17 cellular contexts compared by ENCODE assay signal in the genomic region with DNA sequence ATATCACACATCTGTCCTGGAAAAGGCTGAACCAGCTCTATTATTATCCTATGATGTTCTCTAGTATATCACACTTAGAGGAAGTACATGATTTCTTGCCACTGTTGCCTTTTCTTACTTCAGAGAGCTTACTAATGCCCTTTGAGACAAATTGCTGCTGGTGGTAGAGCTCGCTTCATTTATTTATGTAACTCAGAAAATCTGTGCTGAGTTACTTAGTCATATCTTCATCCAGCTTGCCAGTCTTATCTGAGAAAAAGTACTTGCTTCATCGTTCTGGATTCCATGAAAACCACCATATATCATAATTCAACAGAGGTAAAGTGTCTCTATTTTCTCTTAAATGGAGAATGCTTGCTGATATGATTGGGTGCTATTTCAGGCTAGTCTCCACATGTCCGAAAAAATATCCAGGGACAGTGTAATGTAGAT. TPM values are rescaled to one million over a fixed set of nuclear protein-coding genes. Genes with fewer than 3 reads are reported as not detected.
DNase-seq lines count a peak whose midpoint lies in the region; ATAC-seq and TF ChIP-seq lines count a peak whose summit lies in the region.
"Had no signal": no experiment of that assay in that cellular context is flagged by ENCODE, and none has a peak within 500 bp of the region (broad histone marks: within the 10 kb centered on the region; RNA-seq: fewer than 3 reads in every experiment).

No MANE protein-coding gene starts in this region.

- no peak overlapping the region for H3K27ac ChIP-seq in GM23248
- H3K27ac ChIP-seq in mammary epithelial cell (ENCODE audit: insufficient read depth, low read depth, low read length): no peak overlapping the region
- H3K27ac ChIP-seq: gastroesophageal sphincter, sigmoid colon had no signal

- H4K20me1 ChIP-seq in GM23248 (ENCODE audit: insufficient read depth) (no peaks in the 10 kb centered on the region), mammary epithelial cell (ENCODE audit: insufficient read depth, low read length) (no peaks in the 10 kb centered on the region)

- no peaks in the 10 kb centered on the region for H3K9me3 ChIP-seq in GM23248 (ENCODE audit: low read depth)
- no peaks in the 10 kb centered on the region for H3K9me3 ChIP-seq in mammary epithelial cell (replicated peaks; ENCODE audit: insufficient read depth, low read length)
- H3K9me3 ChIP-seq: gastroesophageal sphincter, sigmoid colon had no signal

- 0 out of 2 replicates have a peak, but pooled peaks cover 13% of the 10 kb centered on the region for H3F3A ChIP-seq in GM23248 (ENCODE audit: insufficient read depth)

- dilution Hi-C loops in mammary epithelial cell (cut with HindIII; ENCODE audit: low sequenced_read_pairs): no loop called here

- H3K4me3 ChIP-seq in GM23248 (no peak overlapping the region), mammary epithelial cell (replicated peaks in 1 of 3; ENCODE audit: insufficient read depth in 1 of 3, low read depth in 2 of 3, low read length in 3 of 3) (no peak overlapping the region), foreskin fibroblast (ENCODE audit: low read depth in 1 of 2, low read length in 2 of 2) (no peak overlapping the region)
- H3K4me3 ChIP-seq: gastroesophageal sphincter, sigmoid colon had no signal

- TF ChIP-seq CTCF in mammary epithelial cell (conservative IDR thresholded peaks at IDR 0.05 in 1 of 2, IDR thresholded peaks at IDR 0.05 in 1 of 2; ENCODE audit: extremely low read depth in 1 of 2, insufficient read depth in 1 of 2, low read depth in 1 of 2, low read length in 2 of 2) (no peak), foreskin fibroblast (IDR thresholded peaks at IDR 0.05; ENCODE audit: low read depth, low read length) (no peak)

- no TSS peak for BruUV-seq in mammary epithelial cell (replicated peaks; lab: Mats Ljungman, UMichigan)

- H3K4me2 ChIP-seq in GM23248 (ENCODE audit: unreplicated experiment): no peak overlapping the region
- H3K4me2 ChIP-seq in mammary epithelial cell (ENCODE audit: insufficient read depth, low read depth, low read length): peak overlapping the region; percentile 33

- H3K27me3 ChIP-seq in GM23248 (replicated peaks; ENCODE audit: insufficient read depth) (no peaks in the 10 kb centered on the region), mammary epithelial cell (ENCODE audit: insufficient read depth, low read length) (no peaks in the 10 kb centered on the region)
- H3K27me3 ChIP-seq: gastroesophageal sphincter, sigmoid colon had no signal

- intact Hi-C loops in mammary epithelial cell (cut with micrococcal nuclease): no loop called here

- CTCF ChIA-PET in mammary epithelial cell (lab: Charles Lee; ENCODE audit: low non-redundant PET): no interaction called here

- H2AFZ ChIP-seq in GM23248: no peak overlapping the region
- H2AFZ ChIP-seq in mammary epithelial cell (ENCODE audit: low read depth, low read length): peak overlapping the region; percentile 18

- WGBS in GM23248 (ENCODE audit: low coverage in 1 of 2, low lambda C conversion rate in 2 of 2, missing lambda C conversion rate in 2 of 2), 2 experiments: 77 to 88% methylated on average over 3 of the region's 3 CpGs
- WGBS in mammary epithelial cell (ENCODE audit: low coverage, missing lambda C conversion rate): 64% methylated on average over 3 of the region's 3 CpGs

- in situ Hi-C loops in GM23248 (cut with MboI) (no loop called here), mammary epithelial cell (cut with MboI; ENCODE audit: low sequenced_read_pairs in 2 of 2) (no loop called here)

- H3K36me3 ChIP-seq in GM23248 (ENCODE audit: low read depth) (no peaks in the 10 kb centered on the region), mammary epithelial cell (ENCODE audit: insufficient read depth, low read length) (no peaks in the 10 kb centered on the region)
- H3K36me3 ChIP-seq: gastroesophageal sphincter, sigmoid colon had no signal

- H3K9ac ChIP-seq in GM23248 (no peak overlapping the region), mammary epithelial cell (ENCODE audit: insufficient read depth, low read length) (no peak overlapping the region)

- H3K79me2 ChIP-seq in GM23248 (ENCODE audit: insufficient read depth) (no peaks in the 10 kb centered on the region), mammary epithelial cell (ENCODE audit: insufficient read depth, low read length) (no peaks in the 10 kb centered on the region)

- DNase-seq in GM23248: peak; percentile 36
- peak; percentile 64 for DNase-seq in mammary epithelial cell
- DNase-seq in foreskin fibroblast: peak; percentile 68 to 79
- DNase-seq in stromal cell of bone marrow (ENCODE audit: low read depth): peak; percentile 55
- no peak for DNase-seq in activated T-cell treated with anti-CD3 and anti-CD28 coated beads for 4 hours
- DNase-seq in GF-D8 (lab: John Stamatoyannopoulos, UW): no peak
- DNase-seq in cortex of kidney (lab: John Stamatoyannopoulos, UW): no peak
- DNase-seq: activated CD4-positive, alpha-beta T cell treated with anti-CD3 and anti-CD28 coated beads for 36 hours; CD4-positive, CD25-positive, alpha-beta regulatory T cell; Karpas-422; NCI-H1417; NCI-H345; occipital lobe; SIG-M5; sigmoid colon had no signal

- peaks cover 2% of the 10 kb centered on the region for H3K4me1 ChIP-seq in GM23248 (ENCODE audit: insufficient read depth)
- peaks cover 17% of the 10 kb centered on the region for H3K4me1 ChIP-seq in mammary epithelial cell (ENCODE audit: insufficient read depth, low read length)

- H3K9me2 ChIP-seq in GM23248 (ENCODE audit: insufficient read depth): no peaks in the 10 kb centered on the region

- no peak for ATAC-seq in GM21529 (IDR thresholded peaks at IDR 0.05; ENCODE audit: unreplicated experiment)
- ATAC-seq: activated CD4-positive, alpha-beta T cell treated with anti-CD3 and anti-CD28 coated beads for 36 hours; gastroesophageal sphincter had no signal

RNA-seq across cellular contexts. Expression of gene PTPDC1, which starts 26.6 kb away (rescaled TPM):
- total RNA-seq in GM23248 (2014; rRNA removed; shearing (Covaris generic)): 6.1 and 11.4 TPM in 2 replicates
- polyA plus RNA-seq in GM23248 (2016; fragmentation: Nextera tagmentation; extraction: Ambion mirVana) (4.4 and 4.5 TPM in 2 replicates), mammary epithelial cell (4.1 TPM)
- total RNA-seq in mammary epithelial cell: 10 to 100 TPM in 1 of 2 donors, 1 to 10 TPM in 1; 7.5 to 12.8 TPM
- polyA minus RNA-seq in mammary epithelial cell: 9.8 TPM

Comparison
In these comparisons a context has a peak if more than half of its experiments do, and no peak if none do; other contexts are left out.
1. DNase-seq: peak in GM23248 (single experiment), mammary epithelial cell (single experiment), foreskin fibroblast (2 of 2) and stromal cell of bone marrow (single experiment); none in activated T-cell treated with anti-CD3 and anti-CD28 coated beads for 4 hours (single experiment), GF-D8 (single experiment) and cortex of kidney (single experiment).